22 cellular contexts compared by ENCODE assay signal in the genomic region with DNA sequence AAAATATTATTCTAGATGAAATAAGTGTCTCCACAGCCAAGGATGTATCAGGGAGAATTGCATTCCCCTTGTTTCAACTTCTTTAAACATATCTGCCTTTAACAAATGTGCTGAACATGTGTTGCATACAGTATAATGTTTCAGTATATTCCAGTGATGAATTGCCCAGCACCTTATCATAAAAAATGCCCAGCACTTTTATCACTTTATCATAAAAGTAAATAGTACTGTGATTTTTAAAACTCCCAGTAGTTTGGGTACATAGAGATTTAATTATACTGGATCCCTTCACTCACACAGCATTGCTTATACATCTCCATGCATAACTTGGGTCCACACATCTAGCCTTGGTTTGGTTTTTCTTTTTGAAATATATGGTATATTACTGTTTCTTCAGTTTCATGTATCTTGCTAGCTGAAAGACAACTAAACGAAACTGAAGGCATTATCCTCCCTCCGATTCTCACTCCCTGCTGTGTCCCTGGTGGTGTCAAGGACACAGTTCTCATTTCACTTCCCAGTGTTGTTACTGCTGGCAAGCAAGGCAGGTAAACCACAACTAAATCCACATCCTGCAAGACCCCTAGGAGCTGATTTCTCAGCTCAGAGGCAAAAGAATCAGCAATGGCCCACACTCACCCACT.
DNase-seq lines count a peak whose midpoint lies in the region; ATAC-seq and TF ChIP-seq lines count a peak whose summit lies in the region.
"Had no signal": no experiment of that assay in that cellular context is flagged by ENCODE, and none has a peak within 500 bp of the region (broad histone marks: within the 10 kb centered on the region; RNA-seq: fewer than 3 reads in every experiment).

No MANE protein-coding gene starts in this region.

- H3K36me3 ChIP-seq in hepatocyte (replicated peaks; ENCODE audit: insufficient read depth, low read depth) (no peaks in the 10 kb centered on the region), skeletal muscle tissue (ENCODE audit: control insufficient read depth in 3 of 3, insufficient read depth in 3 of 3, low read length in 3 of 3) (no peaks in the 10 kb centered on the region)
- H3K36me3 ChIP-seq: BLaER1 treated with 17β-estradiol and CSF1 and Interleukin-3, amounts not matched to agents 10 nM and 100 nM had no signal

- WGBS in hepatocyte (ENCODE audit: low lambda C conversion rate, missing lambda C conversion rate), result 69% methylated on average over 2 of the region's 2 CpGs

- no peaks in the 10 kb centered on the region for H3K9me2 ChIP-seq in hepatocyte (replicated peaks; ENCODE audit: insufficient read depth)

- DNase-seq in hepatocyte (ENCODE audit: low spot score) (no peak), HCEC 1CT (no peak), HT-29 (ENCODE audit: low spot score) (no peak)
- DNase-seq: activated B cell treated with CpG ODN at 0.5 μM for 24 hours; activated CD4-positive, alpha-beta memory T cell treated with anti-CD3 and anti-CD28 coated beads for 36 hours; activated naive CD4-positive, alpha-beta T cell; activated T-cell treated with anti-CD3 and anti-CD28 coated beads, Interleukin-2, amount 50 U/mL, for 24 hours; EL; naive thymus-derived CD8-positive, alpha-beta T cell; NCI-H187; NCI-H2227 treated with DMSO at 0.1 percent for 48 hours; NCI-H82; T-helper 2 cell had no signal

- no peaks in the 10 kb centered on the region for H3K9me3 ChIP-seq in hepatocyte (ENCODE audit: low read depth)
- no peaks in the 10 kb centered on the region for H3K9me3 ChIP-seq in skeletal muscle tissue (ENCODE audit: control insufficient read depth in 3 of 3, low read length in 3 of 3)
- H3K9me3 ChIP-seq: A549; BLaER1 treated with 17β-estradiol and CSF1 and Interleukin-3, amounts not matched to agents 10 nM and 100 nM had no signal

- H3K4me3 ChIP-seq in hepatocyte (no peak overlapping the region), skeletal muscle tissue (ENCODE audit: low read length in 3 of 3) (no peak overlapping the region)
- H3K4me3 ChIP-seq: A549; BLaER1 treated with 17β-estradiol and CSF1 and Interleukin-3, amounts not matched to agents 10 nM and 100 nM had no signal

- no peak overlapping the region for H2AFZ ChIP-seq in hepatocyte

- H3K4me1 ChIP-seq in hepatocyte (ENCODE audit: insufficient read depth) (peaks cover 35% of the 10 kb centered on the region), skeletal muscle tissue (ENCODE audit: control insufficient read depth in 3 of 3, insufficient read depth in 3 of 3, low read length in 3 of 3) (peaks cover 0 to 5% (median 5%) of the 10 kb centered on the region in 3 donors)

- H3K27ac ChIP-seq in VCaP (peak overlapping the region; percentile 62), hepatocyte (peak overlapping the region; percentile 80), skeletal muscle tissue (ENCODE audit: low read depth, low read length) (peak overlapping the region; percentile 72)
- H3K27ac ChIP-seq: BLaER1 treated with 17β-estradiol and CSF1 and Interleukin-3, amounts not matched to agents 10 nM and 100 nM; HL-60 had no signal

- H3K9ac ChIP-seq in skeletal muscle tissue (ENCODE audit: low read depth in 1 of 3, low read length in 3 of 3), result no peak overlapping the region
- H3K9ac ChIP-seq: BLaER1 treated with 17β-estradiol and CSF1 and Interleukin-3, amounts not matched to agents 10 nM and 100 nM had no signal

- H3K79me2 ChIP-seq in hepatocyte, result no peaks in the 10 kb centered on the region

- H3K4me2 ChIP-seq in hepatocyte, result peak overlapping the region; percentile 6
- H3K4me2 ChIP-seq: A549 had no signal

- no peak for TF ChIP-seq CTCF in VCaP (conservative IDR thresholded peaks at IDR 0.05)
- no peak for TF ChIP-seq CTCF in hepatocyte (IDR thresholded peaks at IDR 0.05; ENCODE audit: poor library complexity)

- no peaks in the 10 kb centered on the region for H3K27me3 ChIP-seq in hepatocyte
- H3K27me3 ChIP-seq in skeletal muscle tissue (ENCODE audit: control insufficient read depth in 3 of 3, insufficient read depth in 3 of 3, low read length in 3 of 3), result no peaks in the 10 kb centered on the region
- H3K27me3 ChIP-seq: BLaER1 treated with 17β-estradiol and CSF1 and Interleukin-3, amounts not matched to agents 10 nM and 100 nM had no signal

- H4K20me1 ChIP-seq in hepatocyte (ENCODE audit: insufficient read depth, poor library complexity, severe bottlenecking), result no peaks in the 10 kb centered on the region
- H4K20me1 ChIP-seq: BLaER1 treated with 17β-estradiol and CSF1 and Interleukin-3, amounts not matched to agents 10 nM and 100 nM had no signal

- ATAC-seq in GM21390 (IDR thresholded peaks at IDR 0.05; ENCODE audit: unreplicated experiment) (peak; percentile 77), HG02759 (IDR thresholded peaks at IDR 0.05; ENCODE audit: unreplicated experiment) (no peak), GM18873 (IDR thresholded peaks at IDR 0.05; ENCODE audit: low FRiP score, unreplicated experiment) (no peak)
- ATAC-seq: A549; naive thymus-derived CD8-positive, alpha-beta T cell; Panc1 had no signal
